Comparison of ENCODE assay signal across 9 cellular contexts in genomic region chr16:90077757-90078593, GRCh38. TPM values are rescaled to one million over a fixed set of nuclear protein-coding genes. Genes with fewer than 3 reads are reported as not detected.
DNase-seq lines count a peak whose midpoint lies in the region; ATAC-seq, FAIRE-seq and TF ChIP-seq lines count a peak whose summit lies in the region.
"Had no signal": no experiment of that assay in that cellular context is flagged by ENCODE, and none has a peak within 500 bp of the region (broad histone marks: within the 10 kb centered on the region; RNA-seq: fewer than 3 reads in every experiment).

No MANE protein-coding gene starts in this region.

- peaks cover 18% of the 10 kb centered on the region for H3K27me3 Mint-ChIP-seq in IgD-negative memory B cell

- no peaks in the 10 kb centered on the region for H3K79me1 ChIP-seq in H1 (ENCODE audit: low read depth, low read length)

- no peaks in the 10 kb centered on the region for H3K36me3 Mint-ChIP-seq in IgD-negative memory B cell

- FAIRE-seq in H1 (lab: Jason Lieb, UNC) (no peak), RCC 7860 (lab: Jason Lieb, UNC) (no peak)

- H4K20me1 ChIP-seq in H1 (replicated peaks in 1 of 2; ENCODE audit: control insufficient read depth in 1 of 2, insufficient read depth in 2 of 2, low read length in 2 of 2), result no peaks in the 10 kb centered on the region

- H3K9me3 ChIP-seq in H1 (ENCODE audit: insufficient read depth in 2 of 2, low read depth in 1 of 2, low read length in 1 of 2), result peaks cover 3 to 12% of the 10 kb centered on the region in 2 experiments; a peak in 2 of 4 replicates
- no peaks in the 10 kb centered on the region for H3K9me3 ChIP-seq in mononuclear cell (ENCODE audit: low read depth, low read length)
- H3K9me3 ChIP-seq: adrenal gland had no signal

- H2BK5ac ChIP-seq in H1 (ENCODE audit: low read depth, low read length), result no peak overlapping the region

- no peaks in the 10 kb centered on the region for H3K36me3 ChIP-seq in H1 (ENCODE audit: control insufficient read depth in 2 of 4, insufficient read depth in 4 of 4, low read length in 3 of 4)
- no peaks in the 10 kb centered on the region for H3K36me3 ChIP-seq in urinary bladder (ENCODE audit: insufficient read depth)
- H3K36me3 ChIP-seq: adrenal gland had no signal

- CTCF ChIA-PET in H1 (lab: Charles Lee; ENCODE audit: partially characterized antibody), result interaction anchor here (0.8 kb wide), 1 partner anchor 14 kb away, joined by 3 read pairs; no protein-coding TSS in a partner anchor

- no peak overlapping the region for H2BK20ac ChIP-seq in H1 (ENCODE audit: low read length)

- no peak overlapping the region for H3K27ac ChIP-seq in H1 (ENCODE audit: low read depth, low read length)
- no peak overlapping the region for H3K27ac ChIP-seq in urinary bladder (ENCODE audit: low read depth)

- H3K79me2 ChIP-seq in H1 (ENCODE audit: control insufficient read depth in 1 of 2, insufficient read depth in 2 of 2, low read length in 2 of 2), result no peaks in the 10 kb centered on the region

- H3K4me3 ChIP-seq in H1 (ENCODE audit: extremely low read depth in 1 of 4, insufficient read depth in 2 of 4, low read depth in 3 of 4, low read length in 4 of 4) (peak overlapping the region in 3 of 4 experiments; percentile 17 to 53 (median 26); a peak in 5 of 8 replicates), mononuclear cell (ENCODE audit: low read length) (peak overlapping the region; percentile 44), urinary bladder (ENCODE audit: low read depth, low read length) (peak overlapping the region; percentile 28)

- H3K4ac ChIP-seq in H1 (replicated peaks; ENCODE audit: insufficient read length, low read depth, low read length), result no peak overlapping the region

- H2AFZ ChIP-seq in H1 (ENCODE audit: low read length), result no peak overlapping the region

- peak; percentile 75 for DNase-seq in G401 (ENCODE audit: low spot score)
- peak; percentile 18 for DNase-seq in T follicular helper cell (ENCODE audit: low read depth)
- peak in 1 of 2 experiments; percentile 67 for DNase-seq in H1 (ENCODE audit: low read depth in 1 of 2, low spot score in 2 of 2)
- no peak for DNase-seq in RCC 7860 (ENCODE audit: low spot score)

- TF ChIP-seq RAD21 in H1 (IDR thresholded peaks at IDR 0.05 in 1 of 2, conservative IDR thresholded peaks at IDR 0.05 in 1 of 2; ENCODE audit: low read depth in 2 of 2, low read length in 2 of 2), result no peak

- H4K8ac ChIP-seq in H1 (ENCODE audit: extremely low read depth, insufficient read depth, low read length), result no peak overlapping the region; the same call in 1 of the 2 replicates

- in situ Hi-C loops in G401 (cut with HindIII; ENCODE audit: low sequenced_read_pairs), result no loop called here

- H3K23ac ChIP-seq in H1 (ENCODE audit: insufficient read length), result no peak overlapping the region

- no peak overlapping the region; the same call in 1 of the 2 replicates for H3K18ac ChIP-seq in H1 (ENCODE audit: extremely low read depth, low read length)

- peak overlapping the region; percentile 42 for H4K5ac ChIP-seq in H1 (ENCODE audit: insufficient read length, low read depth, low read length)

- no peak for TF ChIP-seq POLR2A in H1 (IDR thresholded peaks at IDR 0.05; ENCODE audit: control extremely low read depth in 1 of 2, low read depth in 2 of 2, low read length in 2 of 2)

- H3K4me1 Mint-ChIP-seq in IgD-negative memory B cell, result peaks cover 13 to 19% (median 16%) of the 10 kb centered on the region in 3 donors

- H3K23me2 ChIP-seq in H1 (ENCODE audit: low read depth, low read length), result no peaks in the 10 kb centered on the region

- no peaks in the 10 kb centered on the region for H3K9me3 Mint-ChIP-seq in IgD-negative memory B cell

- no peak overlapping the region; a peak in 1 of 7 replicates for H3K9ac ChIP-seq in H1 (replicated peaks in 1 of 4; ENCODE audit: extremely low read depth in 1 of 4, low read depth in 3 of 4, low read length in 3 of 4)

- no peak overlapping the region for H2BK15ac ChIP-seq in H1 (ENCODE audit: low read length)

- WGBS in H1 (ENCODE audit: extremely low coverage in 1 of 2, insufficient coverage in 1 of 2, insufficient read length in 1 of 2, insufficient replicate concordance in 2 of 2, low coverage in 1 of 2, low lambda C conversion rate in 2 of 2, missing lambda C conversion rate in 1 of 2), 2 experiments, result 65% methylated on average over 24 of the region's 24 CpGs; no CpG with 5 or more reads in 1 of the 2 experiments
- WGBS in urinary bladder, result 36% methylated on average over 24 of the region's 24 CpGs

- peaks cover 0 to 14% (median 10%) of the 10 kb centered on the region in 4 experiments; a peak in 4 of 7 replicates for H3K27me3 ChIP-seq in H1 (replicated peaks in 1 of 4; ENCODE audit: control insufficient read depth in 3 of 4, extremely low read depth in 1 of 4, insufficient read depth in 3 of 4, low read length in 3 of 4)
- H3K27me3 ChIP-seq in mononuclear cell (ENCODE audit: insufficient read depth, low read length), result no peaks in the 10 kb centered on the region
- H3K27me3 ChIP-seq: adrenal gland had no signal

- no peak for TF ChIP-seq CTCF in H1 (IDR thresholded peaks at IDR 0.05; ENCODE audit: control extremely low read depth in 1 of 3, insufficient read depth in 1 of 3, low read depth in 1 of 3, low read length in 3 of 3)

- H3K4me1 ChIP-seq in H1 (replicated peaks in 1 of 4; ENCODE audit: control insufficient read depth in 3 of 4, insufficient read depth in 4 of 4, low read length in 3 of 4) (peaks cover 0 to 6% (median under 1%) of the 10 kb centered on the region in 4 experiments; a peak in 2 of 7 replicates), mononuclear cell (ENCODE audit: insufficient read depth, low read length) (peaks cover 33% of the 10 kb centered on the region), urinary bladder (ENCODE audit: insufficient read depth) (no peaks in the 10 kb centered on the region)

- H2AK5ac ChIP-seq in H1 (ENCODE audit: low read depth, low read length), result no peak overlapping the region

- H3K27ac Mint-ChIP-seq in IgD-negative memory B cell, result peak overlapping the region in 2 of 3 donors; percentile 2 to 71

- H3K56ac ChIP-seq in H1 (replicated peaks; ENCODE audit: insufficient read length, low read depth, low read length), result no peak overlapping the region

- H2BK120ac ChIP-seq in H1 (replicated peaks; ENCODE audit: low read depth, low read length), result no peak overlapping the region

- ATAC-seq in GM21528 (IDR thresholded peaks at IDR 0.05; ENCODE audit: low FRiP score, unreplicated experiment), result peak; percentile 28

- peak overlapping the region; percentile 72 to 97 (median 92) for H3K4me3 Mint-ChIP-seq in IgD-negative memory B cell

- no peak overlapping the region for H4K91ac ChIP-seq in H1 (replicated peaks; ENCODE audit: insufficient read length, low read length)

- H3K4me2 ChIP-seq in H1 (ENCODE audit: insufficient read depth in 1 of 2, low read depth in 2 of 2, low read length in 2 of 2), result peak overlapping the region; percentile 55 to 57

- POLR2A ChIA-PET in H1 (lab: Charles Lee; ENCODE audit: partially characterized antibody), result interaction anchor here (0.6 kb wide), 1 partner anchor 122 kb away, joined by 4 read pairs; no protein-coding TSS in a partner anchor

- TF ChIP-seq EP300 in H1 (IDR thresholded peaks at IDR 0.05; ENCODE audit: borderline replicate concordance in 1 of 2, low read depth in 2 of 2, low read length in 2 of 2), result no peak

- H2BK12ac ChIP-seq in H1 (ENCODE audit: low read depth, low read length), result no peak overlapping the region

- H3K14ac ChIP-seq in H1 (ENCODE audit: insufficient read length), result no peak overlapping the region

TF ChIP-seq in H1, 55 proteins besides CTCF, POLR2A, EP300 and RAD21:
- TF ChIP-seq E2F6 (IDR thresholded peaks at IDR 0.05) (peak; percentile 64; the same call in 1 of the 2 replicates), RFX5 (IDR thresholded peaks at IDR 0.05; ENCODE audit: borderline replicate concordance, low read depth, low read length) (no peak), TEAD4 (IDR thresholded peaks at IDR 0.05; ENCODE audit: low read depth, low read length) (no peak)
- TF ChIP-seq, protein P1, sequence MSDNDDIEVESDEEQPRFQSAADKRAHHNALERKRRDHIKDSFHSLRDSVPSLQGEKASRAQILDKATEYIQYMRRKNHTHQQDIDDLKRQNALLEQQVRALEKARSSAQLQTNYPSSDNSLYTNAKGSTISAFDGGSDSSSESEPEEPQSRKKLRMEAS (IDR thresholded peaks at IDR 0.05), result peak; percentile 56; the same call in 1 of the 2 replicates
TF ChIP-seq in H1: peak in this region for 2.

RNA-seq across cellular contexts. Expression of gene PRDM7, which starts 0.8 kb away (rescaled TPM):
- not detected in 2 replicates for total RNA-seq in G401 (2014; rRNA removed; shearing (Covaris generic))
- polyA plus RNA-seq in IgD-negative memory B cell (not detected), H1 (2011; rRNA removed) (0.02 TPM in 1 of 2 replicates, not detected in the other), urinary bladder (not detected)
- total RNA-seq in H1 (2021; fragmentation: NEBNext Ultra II Directional; extraction: Animal tissue kit (Norgen Biotek cat#: 25700)), result not detected in 2 replicates
- not detected for polyA plus RNA-seq in H1 (2011; cell fraction: cytosol; rRNA removed)
- not detected for polyA plus RNA-seq in H1 (2011; cell fraction: nucleus; rRNA removed)
- polyA plus RNA-seq in H1 (2012, experiment 1 of 2), result 0.15 to 0.20 TPM in 2 of 4 replicates, not detected in the others
- not detected for polyA plus RNA-seq in H1 (2012, experiment 2 of 2)
- not detected for polyA plus RNA-seq in H1 (2013, experiment 1 of 2)
- not detected for polyA plus RNA-seq in H1 (2013, experiment 2 of 2)
- not detected in 2 replicates for polyA minus RNA-seq in H1 (2011; rRNA and poly(A)+ RNA removed)
- polyA minus RNA-seq in H1 (2011; cell fraction: cytosol; rRNA and poly(A)+ RNA removed), result not detected
- polyA minus RNA-seq in H1 (2011; cell fraction: nucleus; rRNA and poly(A)+ RNA removed), result not detected
- total RNA-seq in mononuclear cell (not detected), urinary bladder (not detected)
- total RNA-seq: adrenal gland had no signal
- polyA plus RNA-seq: adrenal gland had no signal

RNA-seq across cellular contexts. Expression of gene DBNDD1, which starts 58.7 kb away (rescaled TPM):
- 21.4 and 21.5 TPM in 2 replicates for total RNA-seq in G401 (2014; rRNA removed; shearing (Covaris generic))
- 9.4 TPM for polyA plus RNA-seq in IgD-negative memory B cell
- 69.9 and 76.0 TPM in 2 replicates for total RNA-seq in H1 (2021; fragmentation: NEBNext Ultra II Directional; extraction: Animal tissue kit (Norgen Biotek cat#: 25700))
- 92.6 and 128 TPM in 2 replicates for polyA plus RNA-seq in H1 (2011; rRNA removed)
- 67.3 TPM for polyA plus RNA-seq in H1 (2011; cell fraction: cytosol; rRNA removed)
- 98.2 TPM for polyA plus RNA-seq in H1 (2011; cell fraction: nucleus; rRNA removed)
- 57.0 to 79.5 TPM (median 70.2 TPM) in 4 replicates for polyA plus RNA-seq in H1 (2012, experiment 1 of 2)
- 80.6 TPM for polyA plus RNA-seq in H1 (2012, experiment 2 of 2)
- 57.0 TPM for polyA plus RNA-seq in H1 (2013, experiment 1 of 2)
- polyA plus RNA-seq in H1 (2013, experiment 2 of 2), result 59.8 TPM
- 32.9 and 39.2 TPM in 2 replicates for polyA minus RNA-seq in H1 (2011; rRNA and poly(A)+ RNA removed)
- 49.4 TPM for polyA minus RNA-seq in H1 (2011; cell fraction: cytosol; rRNA and poly(A)+ RNA removed)
- 43.7 TPM for polyA minus RNA-seq in H1 (2011; cell fraction: nucleus; rRNA and poly(A)+ RNA removed)
- total RNA-seq in mononuclear cell, result 1.8 TPM
- 0.26 TPM for total RNA-seq in urinary bladder
- 1.4 TPM for polyA plus RNA-seq in urinary bladder
